22 cellular contexts compared by ENCODE assay signal in the genomic region with DNA sequence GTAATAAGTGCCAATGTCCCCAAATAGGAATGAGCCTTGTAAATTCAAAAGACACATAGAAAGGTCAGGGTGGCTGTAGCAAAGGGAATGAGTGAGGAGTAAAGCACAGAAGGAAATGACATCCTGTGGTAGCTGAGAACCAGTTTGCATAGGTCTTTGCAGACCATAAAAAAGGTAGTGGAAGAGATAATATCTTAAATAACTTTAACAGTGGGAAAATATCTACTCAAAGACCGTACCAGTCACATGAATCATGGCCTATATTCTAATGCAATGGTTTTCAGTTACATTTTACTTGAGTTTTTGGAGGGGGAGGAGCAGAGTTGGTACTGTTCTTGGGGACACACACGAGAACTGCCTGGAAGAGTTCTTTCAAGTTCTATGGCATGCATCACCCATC.
A peak's percentile ranks its signal among the peaks of the same experiment; 100 is the strongest.
DNase-seq lines count a peak whose midpoint lies in the region; ATAC-seq and TF ChIP-seq lines count a peak whose summit lies in the region.
"Had no signal": no experiment of that assay in that cellular context is flagged by ENCODE, and none has a peak within 500 bp of the region (broad histone marks: within the 10 kb centered on the region; RNA-seq: fewer than 3 reads in every experiment).

No MANE protein-coding gene starts in this region.

- H3K9me3 ChIP-seq in left ventricle myocardium inferior (replicated peaks) (no peaks in the 10 kb centered on the region), mesenchymal stem cell (ENCODE audit: control insufficient read depth, low read length) (no peaks in the 10 kb centered on the region)
- H3K9me3 ChIP-seq: BLaER1, Caco-2 had no signal

- ATAC-seq in Right ventricle myocardium inferior (no peak), SK-N-SH treated with all-trans-retinoic acid at 6 μM for 48 hours (peak; percentile 64), HG03108 (IDR thresholded peaks at IDR 0.05; ENCODE audit: unreplicated experiment) (no peak)
- ATAC-seq: CD8-positive, alpha-beta T cell; GM12878 had no signal

- H3K36me3 Mint-ChIP-seq in immature natural killer cell: no peaks in the 10 kb centered on the region
- H3K36me3 Mint-ChIP-seq: CD4-positive, CD25-positive, alpha-beta regulatory T cell; CD8-positive, alpha-beta T cell had no signal

- no peak overlapping the region for H2AK5ac ChIP-seq in mesenchymal stem cell (ENCODE audit: low read length, severe bottlenecking)

- no peaks in the 10 kb centered on the region for H3K4me1 Mint-ChIP-seq in immature natural killer cell
- H3K4me1 Mint-ChIP-seq: B cell; CD4-positive, CD25-positive, alpha-beta regulatory T cell had no signal

- no peak overlapping the region for H2AFZ ChIP-seq in mesenchymal stem cell (ENCODE audit: low read depth, low read length)
- H2AFZ ChIP-seq: GM23248 had no signal

- DNase-seq in left ventricle myocardium inferior (no peak), Right ventricle myocardium inferior (ENCODE audit: missing footprints) (no peak), mesenchymal stem cell (peak; percentile 17), immature natural killer cell (no peak), posterior vena cava (ENCODE audit: low spot score) (no peak)
- DNase-seq: Caco-2; CD4-positive, CD25-positive, alpha-beta regulatory T cell; CD8-positive, alpha-beta T cell; DMS153; DND-41; EL; GDM1; GM23248; H7; HCEC 1CT had no signal

- no peaks in the 10 kb centered on the region for H3K4me1 ChIP-seq in left ventricle myocardium inferior
- H3K4me1 ChIP-seq in mesenchymal stem cell (ENCODE audit: control insufficient read depth, insufficient read depth, low read depth, low read length): peaks cover 2% of the 10 kb centered on the region
- H3K4me1 ChIP-seq: BLaER1, Caco-2 had no signal

- H3K27ac ChIP-seq in left ventricle myocardium inferior (replicated peaks): peak overlapping the region; percentile 57
- H3K27ac ChIP-seq in mesenchymal stem cell (ENCODE audit: low read length, poor library complexity, severe bottlenecking): no peak overlapping the region
- H3K27ac ChIP-seq: 22Rv1, BLaER1, C4-2B, GM23248 had no signal

- no peaks in the 10 kb centered on the region for H3K79me1 ChIP-seq in mesenchymal stem cell (replicated peaks; ENCODE audit: low read length, poor library complexity, severe bottlenecking)

- peaks cover 9 to 35% (median 17%) of the 10 kb centered on the region in 6 donors for H3K9me3 Mint-ChIP-seq in immature natural killer cell

- no peaks in the 10 kb centered on the region for H3K27me3 ChIP-seq in left ventricle myocardium inferior (ENCODE audit: low read depth)
- H3K27me3 ChIP-seq in mesenchymal stem cell (ENCODE audit: control insufficient read depth in 1 of 2, insufficient read depth in 1 of 2, low read length in 2 of 2): no peaks in the 10 kb centered on the region
- H3K27me3 ChIP-seq: BLaER1 had no signal

- H3K36me3 ChIP-seq in left ventricle myocardium inferior (no peaks in the 10 kb centered on the region), mesenchymal stem cell (ENCODE audit: control insufficient read depth in 1 of 2, insufficient read depth in 2 of 2, low read depth in 1 of 2, low read length in 2 of 2) (no peaks in the 10 kb centered on the region)
- H3K36me3 ChIP-seq: BLaER1 had no signal

- H3K14ac ChIP-seq in mesenchymal stem cell (ENCODE audit: low read length in 2 of 2): no peak overlapping the region

- no peak overlapping the region for H4K91ac ChIP-seq in mesenchymal stem cell (ENCODE audit: low read length)

- H2BK12ac ChIP-seq in mesenchymal stem cell (ENCODE audit: low read length in 2 of 2): no peak overlapping the region

- no peak overlapping the region for H2BK5ac ChIP-seq in mesenchymal stem cell (ENCODE audit: low read depth, low read length, poor library complexity, severe bottlenecking)

- H4K8ac ChIP-seq in mesenchymal stem cell (ENCODE audit: low read length): no peak overlapping the region

- 75% methylated on average over 1 of the region's 2 CpGs for WGBS in mesenchymal stem cell

- H3K18ac ChIP-seq in mesenchymal stem cell (ENCODE audit: low read depth in 1 of 2, low read length in 2 of 2): no peak overlapping the region

- intact Hi-C loops in left ventricle myocardium inferior (cut with micrococcal nuclease): no loop called here
- intact Hi-C loops in Right ventricle myocardium inferior (cut with DNase I): no loop called here
- intact Hi-C loops in posterior vena cava (cut with DNase I): no loop called here

- H3K4me2 ChIP-seq in mesenchymal stem cell (ENCODE audit: low read length, poor library complexity, severe bottlenecking): no peak overlapping the region
- H3K4me2 ChIP-seq: BLaER1 had no signal

- H3K4ac ChIP-seq in mesenchymal stem cell (ENCODE audit: low read depth in 1 of 2, low read length in 2 of 2): no peak overlapping the region

- no peak overlapping the region for H3K27ac Mint-ChIP-seq in immature natural killer cell
- H3K27ac Mint-ChIP-seq: B cell; CD4-positive, CD25-positive, alpha-beta regulatory T cell; CD8-positive, alpha-beta T cell had no signal

- no peak overlapping the region for H2BK15ac ChIP-seq in mesenchymal stem cell (ENCODE audit: low read depth, poor library complexity, severe bottlenecking)

- H3K23ac ChIP-seq in mesenchymal stem cell (ENCODE audit: low read length in 2 of 2): no peak overlapping the region

- no peak overlapping the region for H3K4me3 Mint-ChIP-seq in immature natural killer cell
- H3K4me3 Mint-ChIP-seq: B cell; CD4-positive, CD25-positive, alpha-beta regulatory T cell; CD8-positive, alpha-beta T cell had no signal

- H3K27me3 Mint-ChIP-seq in immature natural killer cell (ENCODE audit: low read depth in 3 of 3): peaks cover 0 to 2% (median 0%) of the 10 kb centered on the region in 3 donors
- H3K27me3 Mint-ChIP-seq: B cell; CD4-positive, CD25-positive, alpha-beta regulatory T cell had no signal

- no peak overlapping the region for H3K4me3 ChIP-seq in left ventricle myocardium inferior
- no peak overlapping the region for H3K4me3 ChIP-seq in mesenchymal stem cell (ENCODE audit: insufficient read depth in 1 of 2, low read depth in 1 of 2, low read length in 2 of 2)
- H3K4me3 ChIP-seq: BLaER1, GM12878, GM23248 had no signal

- no peak overlapping the region for H2BK120ac ChIP-seq in mesenchymal stem cell (ENCODE audit: low read depth, low read length)

- no peak overlapping the region for H3K9ac ChIP-seq in mesenchymal stem cell (ENCODE audit: low read length)
- H3K9ac ChIP-seq: BLaER1, GM23248 had no signal

- no peak for TF ChIP-seq CTCF in left ventricle myocardium inferior (IDR thresholded peaks at IDR 0.05; ENCODE audit: borderline replicate concordance)

TF ChIP-seq in SK-N-SH treated with all-trans-retinoic acid at 6 μM for 48 hours, 23 proteins besides CTCF, POLR2A, EP300 and RAD21 (continues in another document):
- TF ChIP-seq TCF4 (CRISPR knock-in tag; IDR thresholded peaks at IDR 0.05; ENCODE audit: borderline replicate concordance) (no peak), ZC3H10 (CRISPR knock-in tag; IDR thresholded peaks at IDR 0.05) (no peak), ZNF565 (CRISPR knock-in tag; conservative IDR thresholded peaks at IDR 0.05; ENCODE audit: low read depth) (no peak), SNAI2 (CRISPR knock-in tag; IDR thresholded peaks at IDR 0.05) (no peak), ZFP3 (CRISPR knock-in tag; IDR thresholded peaks at IDR 0.05) (no peak), CSDC2 (CRISPR knock-in tag; IDR thresholded peaks at IDR 0.05) (no peak), PATZ1 (CRISPR knock-in tag; IDR thresholded peaks at IDR 0.05; ENCODE audit: borderline replicate concordance) (no peak), CSRNP3 (CRISPR knock-in tag; IDR thresholded peaks at IDR 0.05) (no peak), ISL1 (CRISPR knock-in tag; IDR thresholded peaks at IDR 0.05) (no peak), RARB (CRISPR knock-in tag; IDR thresholded peaks at IDR 0.05) (no peak)
- TF ChIP-seq, protein P1, sequence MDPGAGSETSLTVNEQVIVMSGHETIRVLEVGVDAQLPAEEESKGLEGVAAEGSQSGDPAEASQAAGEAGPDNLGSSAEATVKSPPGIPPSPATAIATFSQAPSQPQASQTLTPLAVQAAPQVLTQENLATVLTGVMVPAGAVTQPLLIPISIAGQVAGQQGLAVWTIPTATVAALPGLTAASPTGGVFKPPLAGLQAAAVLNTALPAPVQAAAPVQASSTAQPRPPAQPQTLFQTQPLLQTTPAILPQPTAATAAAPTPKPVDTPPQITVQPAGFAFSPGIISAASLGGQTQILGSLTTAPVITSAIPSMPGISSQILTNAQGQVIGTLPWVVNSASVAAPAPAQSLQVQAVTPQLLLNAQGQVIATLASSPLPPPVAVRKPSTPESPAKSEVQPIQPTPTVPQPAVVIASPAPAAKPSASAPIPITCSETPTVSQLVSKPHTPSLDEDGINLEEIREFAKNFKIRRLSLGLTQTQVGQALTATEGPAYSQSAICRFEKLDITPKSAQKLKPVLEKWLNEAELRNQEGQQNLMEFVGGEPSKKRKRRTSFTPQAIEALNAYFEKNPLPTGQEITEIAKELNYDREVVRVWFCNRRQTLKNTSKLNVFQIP (CRISPR knock-in tag; IDR thresholded peaks at IDR 0.05; ENCODE audit: borderline replicate concordance, low read depth): no peak
